In the genomic region with DNA sequence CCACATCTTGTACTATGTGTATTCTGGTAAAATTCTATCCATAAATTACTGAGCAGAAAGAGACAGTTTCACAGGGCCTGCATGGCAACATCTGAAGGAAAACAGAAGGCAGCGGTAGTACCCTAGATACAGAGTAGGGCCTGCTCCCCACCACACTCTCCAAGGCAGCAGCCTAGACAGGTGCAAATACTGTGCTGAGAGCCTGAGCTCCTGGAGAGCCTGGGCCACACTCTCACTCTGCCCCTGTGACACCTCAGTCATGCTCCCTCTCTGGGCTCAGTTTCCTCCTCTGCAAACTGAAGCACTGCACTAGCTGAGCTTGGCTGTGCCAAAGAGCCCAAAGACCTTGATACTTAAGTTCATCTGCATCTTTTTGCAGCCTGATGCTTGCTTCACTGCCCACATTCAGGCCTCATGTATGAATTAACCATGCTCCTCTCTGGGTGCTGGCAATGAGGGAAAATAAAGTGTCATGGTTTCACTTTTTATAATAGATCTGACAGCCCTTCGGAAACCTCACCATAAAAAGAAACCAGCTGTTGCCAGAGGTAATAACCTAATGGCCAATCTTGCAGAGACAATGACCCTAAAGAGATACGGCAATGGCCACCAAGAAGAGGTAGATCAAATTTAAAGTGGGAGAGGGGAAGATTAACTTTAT, we compare ENCODE assay signal across 10 cellular contexts.
DNase-seq lines count a peak whose midpoint lies in the region; ATAC-seq, FAIRE-seq and TF ChIP-seq lines count a peak whose summit lies in the region.
"Had no signal": no experiment of that assay in that cellular context is flagged by ENCODE, and none has a peak within 500 bp of the region (broad histone marks: within the 10 kb centered on the region; RNA-seq: fewer than 3 reads in every experiment).

No MANE protein-coding gene starts in this region.

- H3K36me3 Mint-ChIP-seq in T-helper 2 cell treated with Interferon-gamma antibody and Interleukin-4, amounts not matched to agents 5 μg/mL and 100 μg/mL, for 36 hours (ENCODE audit: low read depth), result peaks cover 2% of the 10 kb centered on the region
- no peaks in the 10 kb centered on the region for H3K36me3 Mint-ChIP-seq in natural killer cell

- ATAC-seq in GM19397 (IDR thresholded peaks at IDR 0.05; ENCODE audit: unreplicated experiment) (peak; percentile 66), HG03025 (IDR thresholded peaks at IDR 0.05; ENCODE audit: low FRiP score, unreplicated experiment) (peak; percentile 50), natural killer cell (no peak)

- DNase-seq in GM13977 (ENCODE audit: low spot score) (peak; percentile 57), RCC 7860 (ENCODE audit: low spot score) (no peak), natural killer cell (no peak), medulla oblongata (ENCODE audit: extremely low spot score) (no peak)
- DNase-seq in T-helper 2 cell treated with Interferon-gamma antibody and Interleukin-4, amounts not matched to agents 5 μg/mL and 100 μg/mL, for 36 hours (ENCODE audit: low spot score), result peak; percentile 36
- no peak for DNase-seq in activated CD4-positive, CD25-positive, alpha-beta regulatory T cell treated with anti-CD3 and anti-CD28 coated beads, Interleukin-2, amount 50 U/mL, for 72 hours
- DNase-seq: NK-92 treated with Interleukin-12 subunit alpha and Interleukin-12 subunit beta, amount 100 ng/mL, for 24 hours; occipital lobe had no signal

- H3K9me3 Mint-ChIP-seq in T-helper 2 cell treated with Interferon-gamma antibody and Interleukin-4, amounts not matched to agents 5 μg/mL and 100 μg/mL, for 36 hours, result no peaks in the 10 kb centered on the region
- H3K9me3 Mint-ChIP-seq in natural killer cell, result peaks cover 0 to 2% of the 10 kb centered on the region in 2 donors

- no peak for FAIRE-seq in RCC 7860 (lab: Jason Lieb, UNC)

- intact Hi-C loops in natural killer cell (cut with micrococcal nuclease), result no loop called here

- peak overlapping the region; percentile 79 for H3K27ac Mint-ChIP-seq in T-helper 2 cell treated with Interferon-gamma antibody and Interleukin-4, amounts not matched to agents 5 μg/mL and 100 μg/mL, for 36 hours
- H3K27ac Mint-ChIP-seq in natural killer cell, result no peak overlapping the region

- no peaks in the 10 kb centered on the region for H3K27me3 Mint-ChIP-seq in T-helper 2 cell treated with Interferon-gamma antibody and Interleukin-4, amounts not matched to agents 5 μg/mL and 100 μg/mL, for 36 hours (ENCODE audit: low read depth)
- peaks cover under 1 to 3% of the 10 kb centered on the region in 2 donors for H3K27me3 Mint-ChIP-seq in natural killer cell (ENCODE audit: low read depth in 2 of 2)

- TF ChIP-seq CTCF in GM13977 (IDR thresholded peaks at IDR 0.05; ENCODE audit: extremely low read depth, insufficient read depth, missing control alignments), result no peak
- TF ChIP-seq CTCF in natural killer cell (IDR thresholded peaks at IDR 0.05), result no peak

- H3K4me3 Mint-ChIP-seq in T-helper 2 cell treated with Interferon-gamma antibody and Interleukin-4, amounts not matched to agents 5 μg/mL and 100 μg/mL, for 36 hours, result peak overlapping the region; percentile 50
- H3K4me3 Mint-ChIP-seq in natural killer cell, result no peak overlapping the region

- H3K4me1 Mint-ChIP-seq in T-helper 2 cell treated with Interferon-gamma antibody and Interleukin-4, amounts not matched to agents 5 μg/mL and 100 μg/mL, for 36 hours (ENCODE audit: low read depth), result peaks cover 13% of the 10 kb centered on the region
- H3K4me1 Mint-ChIP-seq in natural killer cell, result no peaks in the 10 kb centered on the region

- in situ Hi-C loops in GM13977 (cut with MboI; ENCODE audit: low pct_unique_long_range_greater_than_20kb, low sequenced_read_pairs, unreplicated experiment), result no loop called here

Comparison
In these comparisons a context has a peak if more than half of its experiments do, and no peak if none do; other contexts are left out.
1. DNase-seq: peak in GM13977 (single experiment) and T-helper 2 cell treated with Interferon-gamma antibody and Interleukin-4, amounts not matched to agents 5 μg/mL and 100 μg/mL, for 36 hours (single experiment); none in RCC 7860 (single experiment), natural killer cell (single experiment), medulla oblongata (single experiment) and activated CD4-positive, CD25-positive, alpha-beta regulatory T cell treated with anti-CD3 and anti-CD28 coated beads, Interleukin-2, amount 50 U/mL, for 72 hours (single experiment).
2. ATAC-seq: peak in GM19397 (single experiment) and HG03025 (single experiment); none in natural killer cell (0 of 3).